In the genomic region with DNA sequence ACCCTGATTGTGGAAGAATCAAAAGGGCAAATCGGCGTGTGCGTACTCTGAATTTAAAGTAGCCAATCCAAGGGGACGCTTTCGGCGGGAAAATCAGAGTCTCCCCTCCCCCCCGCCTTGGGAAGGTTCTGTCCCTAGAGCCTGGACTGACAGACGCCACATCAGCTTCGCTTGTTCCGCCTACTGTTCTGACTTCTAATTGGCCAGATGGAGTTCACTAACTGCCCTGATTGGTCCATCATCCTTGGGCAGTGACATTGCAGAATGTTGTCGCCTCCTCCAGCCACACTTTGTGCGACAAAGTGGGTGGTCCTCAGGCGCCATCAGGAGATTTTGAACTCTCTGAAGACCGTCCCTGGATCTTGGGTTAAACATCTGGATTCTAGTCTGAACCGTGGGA, we compare ENCODE assay signal across 20 cellular contexts. TPM values are rescaled to one million over a fixed set of nuclear protein-coding genes. Genes with fewer than 3 reads are reported as not detected.
"Had no signal": no experiment of that assay in that cellular context is flagged by ENCODE, and none has a peak within 500 bp of the region (broad histone marks: within the 10 kb centered on the region; RNA-seq: fewer than 3 reads in every experiment).

A gene with protein sequence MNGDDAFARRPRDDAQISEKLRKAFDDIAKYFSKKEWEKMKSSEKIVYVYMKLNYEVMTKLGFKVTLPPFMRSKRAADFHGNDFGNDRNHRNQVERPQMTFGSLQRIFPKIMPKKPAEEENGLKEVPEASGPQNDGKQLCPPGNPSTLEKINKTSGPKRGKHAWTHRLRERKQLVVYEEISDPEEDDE (minus strand): TSS at position 101 of the 400 bp plus-strand sequence. CDS start 588 bp downstream, outside the sequence.

RNA-seq across cellular contexts. Expression of the gene that starts here (rescaled TPM):
- total RNA-seq: activated naive CD4-positive, alpha-beta T cell treated with anti-CD3 and anti-CD28 coated beads for 36 hours; activated naive CD4-positive, alpha-beta T cell treated with anti-CD3 and anti-CD28 coated beads, Interleukin-2, amount 50 U/mL, for 72 hours; activated naive CD8-positive, alpha-beta T cell treated with anti-CD3 and anti-CD28 coated beads for 36 hours; activated naive CD8-positive, alpha-beta T cell treated with anti-CD3 and anti-CD28 coated beads, Interleukin-2, amount 10 ng/mL, durations not matched to agents 7 days and 5 days; activated T-cell treated with anti-CD3 and anti-CD28 coated beads, Interleukin-2, amount 50 U/mL, for 4 hours; activated T-cell treated with anti-CD3 and anti-CD28 coated beads, Interleukin-2, amount 50 U/mL, for 72 hours; activated T-helper 1 cell treated with anti-CD3 and anti-CD28 coated beads, Interleukin-12 subunit alpha, Interleukin-12 subunit beta, Interleukin-2, Interleukin-4 antibody, amounts not matched to agents 30 ng/mL and 10 ng/mL and 1 ng/mL, durations not matched to agents 14 hours and 24 hours and 36 hours; activated T-helper 17 cell treated with anti-CD3 and anti-CD28 coated beads, Interleukin-2, amount 50 U/mL, for 72 hours; activated T-helper 2 cell treated with anti-CD3 and anti-CD28 coated beads, Interferon-gamma antibody, Interleukin-2, Interleukin-4, amounts not matched to agents 10 μg/mL and 5 μg/mL and 100 μg/mL, durations not matched to agents 14 hours and 24 hours and 36 hours; adrenal gland; aorta; ascending aorta; body of pancreas; breast epithelium; bronchial epithelial cell; cardiac muscle cell; cardiac septum; cerebellum; chondrocyte had no signal
- polyA plus RNA-seq: adipose tissue, adrenal gland, aorta, cardiac muscle cell had no signal
